26 cellular contexts compared by ENCODE assay signal in genomic region chr18:37425182-37425581, GRCh38.
"Had no signal": no experiment of that assay in that cellular context is flagged by ENCODE, and none has a peak within 500 bp of the region (broad histone marks: within the 10 kb centered on the region; RNA-seq: fewer than 3 reads in every experiment).

No MANE protein-coding gene starts in this region.

- H3K27me3 ChIP-seq: foreskin keratinocyte, left lung, upper lobe of right lung had no signal

- ATAC-seq: activated CD8-positive, alpha-beta memory T cell treated with anti-CD3 and anti-CD28 coated beads, Interleukin-2, amount 10 ng/mL, durations not matched to agents 7 days and 5 days; activated CD8-positive, alpha-beta T cell treated with anti-CD3 and anti-CD28 coated beads, Interleukin-2, amount 10 ng/mL, durations not matched to agents 7 days and 5 days; activated naive CD4-positive, alpha-beta T cell treated with anti-CD3 and anti-CD28 coated beads, Interleukin-2, amount 50 U/mL, for 72 hours; esophagus mucosa; foreskin keratinocyte; heart right ventricle; left lung; lower lobe of right lung; natural killer cell; sciatic nerve; stimulated activated memory B cell treated with anti-CD40 and anti-IgM and Interleukin-4, amounts not matched to agents 10 μg/mL and 1 μg/mL and 100 μg/mL, for 72 hours; stimulated activated naive CD8-positive, alpha-beta T cell treated with anti-CD3 and anti-CD28 coated beads, Interleukin-15, amount 100 ng/mL, for 72 hours; upper lobe of right lung had no signal

- H3K4me3 ChIP-seq: heart right ventricle, left lung, lower lobe of right lung, skin epidermis, upper lobe of right lung had no signal

- DNase-seq: activated B cell treated with CpG ODN at 0.5 μM for 24 hours; activated CD4-positive, alpha-beta T cell treated with anti-CD3 and anti-CD28 coated beads, Interleukin-2, amount 50 U/mL, for 1 hour; activated CD8-positive, alpha-beta memory T cell treated with anti-CD3 and anti-CD28 coated beads, Interleukin-2, amount 10 ng/mL, durations not matched to agents 7 days and 5 days; activated CD8-positive, alpha-beta T cell treated with anti-CD3 and anti-CD28 coated beads, Interleukin-2, amount 10 ng/mL, durations not matched to agents 7 days and 5 days; activated naive CD4-positive, alpha-beta T cell; activated T-cell treated with anti-CD3 and anti-CD28 coated beads, Interleukin-2, amount 50 U/mL, for 48 hours; anterior cingulate cortex; endodermal cell; heart right ventricle; kidney glomerular epithelial cell; left lung; lower lobe of right lung; mesenchymal stem cell; natural killer cell; stimulated activated CD4-positive, alpha-beta T cell treated with anti-CD3 and anti-CD28 coated beads, Interleukin-12 subunit alpha, Interleukin-12 subunit beta, amount 100 ng/mL, for 4 hours; stimulated activated CD4-positive, alpha-beta T cell treated with anti-CD3 and anti-CD28 coated beads, Interleukin-4, amount 100 ng/mL, for 1 hour; stimulated activated naive CD8-positive, alpha-beta T cell treated with anti-CD3 and anti-CD28 coated beads, Interleukin-15, amount 100 ng/mL, for 72 hours; substantia nigra; upper lobe of right lung had no signal

- FAIRE-seq: bronchial epithelial cell had no signal

- H3K27ac ChIP-seq: foreskin keratinocyte, heart right ventricle, left lung, lower lobe of right lung, skin epidermis, upper lobe of right lung had no signal

- H3K36me3 ChIP-seq: heart right ventricle, left lung, lower lobe of right lung, upper lobe of right lung had no signal

- H3K9me3 ChIP-seq: heart right ventricle, left lung, lower lobe of right lung, upper lobe of right lung had no signal

- H3K4me1 ChIP-seq: foreskin keratinocyte, heart right ventricle, left lung, lower lobe of right lung, upper lobe of right lung had no signal
